19 cellular contexts compared by ENCODE assay signal in genomic region chr14:87233266-87233665, GRCh38.
A peak's percentile ranks its signal among the peaks of the same experiment; 100 is the strongest.
DNase-seq lines count a peak whose midpoint lies in the region; ATAC-seq and TF ChIP-seq lines count a peak whose summit lies in the region.
"Had no signal": no experiment of that assay in that cellular context is flagged by ENCODE, and none has a peak within 500 bp of the region (broad histone marks: within the 10 kb centered on the region; RNA-seq: fewer than 3 reads in every experiment).

No MANE protein-coding gene starts in this region.

- no TSS peak for BruUV-seq in MCF 10A (replicated peaks; lab: Mats Ljungman, UMichigan)

- POLR2A ChIA-PET in MCF 10A (lab: Yijun Ruan, JAX) = interaction anchor here (0.5 kb wide), 1 partner anchor 44 kb away, joined by 3 read pairs; no protein-coding TSS in a partner anchor

- CTCF ChIA-PET in MCF 10A (lab: Yijun Ruan, JAX) = interaction anchor here (1.4 kb wide), 1 partner anchor 183 kb away, joined by 3 read pairs; no protein-coding TSS in a partner anchor

- no peaks in the 10 kb centered on the region for H3K9me3 Mint-ChIP-seq in MCF 10A (ENCODE audit: unreplicated experiment)
- H3K9me3 Mint-ChIP-seq in stimulated activated effector memory CD8-positive, alpha-beta T cell treated with anti-CD3 and anti-CD28 coated beads, Interleukin-12 subunit alpha, Interleukin-12 subunit beta, amount 100 ng/mL, for 72 hours = peaks cover 31% of the 10 kb centered on the region

- in situ Hi-C loops in T47D (cut with HindIII; ENCODE audit: low pct_unique_long_range_greater_than_20kb, low sequenced_read_pairs) = no loop called here

- no peak overlapping the region for H3K4me3 ChIP-seq in epithelial cell of esophagus (ENCODE audit: low read length)
- H3K4me3 ChIP-seq: thoracic aorta had no signal

- intact Hi-C loops in MCF 10A (cut with micrococcal nuclease) = no loop called here

- H3K36me3 Mint-ChIP-seq in MCF 10A (ENCODE audit: insufficient read depth, unreplicated experiment) = no peaks in the 10 kb centered on the region
- H3K36me3 Mint-ChIP-seq in stimulated activated effector memory CD8-positive, alpha-beta T cell treated with anti-CD3 and anti-CD28 coated beads, Interleukin-12 subunit alpha, Interleukin-12 subunit beta, amount 100 ng/mL, for 72 hours = no peaks in the 10 kb centered on the region
- H3K36me3 Mint-ChIP-seq: CD4-positive, CD25-positive, alpha-beta regulatory T cell; naive thymus-derived CD8-positive, alpha-beta T cell had no signal

- no peak for ATAC-seq in HG02678 (IDR thresholded peaks at IDR 0.05; ENCODE audit: unreplicated experiment)
- ATAC-seq in stimulated activated effector memory CD8-positive, alpha-beta T cell treated with anti-CD3 and anti-CD28 coated beads, Interleukin-12 subunit alpha, Interleukin-12 subunit beta, amount 100 ng/mL, for 72 hours = no peak
- ATAC-seq: activated T-cell treated with anti-CD3 and anti-CD28 coated beads, Interleukin-2, amount 50 U/mL, for 4 hours; naive thymus-derived CD8-positive, alpha-beta T cell had no signal

- no peak overlapping the region for H3K4me3 Mint-ChIP-seq in MCF 10A (ENCODE audit: unreplicated experiment)
- H3K4me3 Mint-ChIP-seq in stimulated activated effector memory CD8-positive, alpha-beta T cell treated with anti-CD3 and anti-CD28 coated beads, Interleukin-12 subunit alpha, Interleukin-12 subunit beta, amount 100 ng/mL, for 72 hours = no peak overlapping the region
- H3K4me3 Mint-ChIP-seq: activated T-cell treated with anti-CD3 and anti-CD28 coated beads, Interleukin-2, amount 50 U/mL, for 4 hours; CD4-positive, CD25-positive, alpha-beta regulatory T cell; naive thymus-derived CD8-positive, alpha-beta T cell; stimulated activated naive CD8-positive, alpha-beta T cell treated with anti-CD3 and anti-CD28 coated beads, Interleukin-15, Interleukin-2, amounts not matched to agents 100 ng/mL and 50 ng/mL, for 24 hours had no signal

- TF ChIP-seq CTCF in MCF 10A (IDR thresholded peaks at IDR 0.05; ENCODE audit: unreplicated experiment) (no peak), epithelial cell of esophagus (IDR thresholded peaks at IDR 0.05; ENCODE audit: insufficient read depth, low read depth, low read length, missing control alignments) (no peak)

- H3K4me1 Mint-ChIP-seq in MCF 10A (ENCODE audit: insufficient read depth, unreplicated experiment) = peaks cover 6% of the 10 kb centered on the region
- H3K4me1 Mint-ChIP-seq in stimulated activated effector memory CD8-positive, alpha-beta T cell treated with anti-CD3 and anti-CD28 coated beads, Interleukin-12 subunit alpha, Interleukin-12 subunit beta, amount 100 ng/mL, for 72 hours = no peaks in the 10 kb centered on the region
- H3K4me1 Mint-ChIP-seq: CD4-positive, CD25-positive, alpha-beta regulatory T cell had no signal

- no peaks in the 10 kb centered on the region for H3K27me3 Mint-ChIP-seq in MCF 10A (ENCODE audit: insufficient read depth, unreplicated experiment)
- H3K27me3 Mint-ChIP-seq: CD4-positive, CD25-positive, alpha-beta regulatory T cell; stimulated activated naive CD8-positive, alpha-beta T cell treated with anti-CD3 and anti-CD28 coated beads, Interleukin-15, Interleukin-2, amounts not matched to agents 100 ng/mL and 50 ng/mL, for 24 hours had no signal

- DNase-seq in T47D (ENCODE audit: low read depth in 1 of 2, low spot score in 1 of 2) (peak; percentile 34 to 97), MCF 10A (ENCODE audit: unreplicated experiment) (no peak), NCI-H526 treated with DMSO at 0.1 percent for 48 hours (lab: John Stamatoyannopoulos, UW) (peak; percentile 19), epithelial cell of esophagus (ENCODE audit: low read depth) (peak; percentile 85), renal cortical epithelial cell (ENCODE audit: low read depth) (peak; percentile 69)
- no peak for DNase-seq in stimulated activated effector memory CD8-positive, alpha-beta T cell treated with anti-CD3 and anti-CD28 coated beads, Interleukin-12 subunit alpha, Interleukin-12 subunit beta, amount 100 ng/mL, for 72 hours (ENCODE audit: low spot score in 2 of 2)
- no peak for DNase-seq in activated effector memory CD4-positive, alpha-beta T cell treated with anti-CD3 and anti-CD28 coated beads, Interleukin-2, amount 50 U/mL, for 16 hours
- DNase-seq: activated CD4-positive, alpha-beta T cell treated with anti-CD3 and anti-CD28 coated beads for 1 hour; activated T-cell treated with anti-CD3 and anti-CD28 coated beads, Interleukin-2, amount 50 U/mL, for 4 hours; CD4-positive, CD25-positive, alpha-beta regulatory T cell; cerebellar nuclear complex; naive thymus-derived CD8-positive, alpha-beta T cell; NCI-H1436; NCI-H2107; NCI-H524; occipital lobe had no signal

- no peak overlapping the region for H3K27ac Mint-ChIP-seq in MCF 10A (ENCODE audit: low read depth, unreplicated experiment)
- H3K27ac Mint-ChIP-seq in stimulated activated effector memory CD8-positive, alpha-beta T cell treated with anti-CD3 and anti-CD28 coated beads, Interleukin-12 subunit alpha, Interleukin-12 subunit beta, amount 100 ng/mL, for 72 hours = no peak overlapping the region
- H3K27ac Mint-ChIP-seq: CD4-positive, CD25-positive, alpha-beta regulatory T cell; naive thymus-derived CD8-positive, alpha-beta T cell; stimulated activated naive CD8-positive, alpha-beta T cell treated with anti-CD3 and anti-CD28 coated beads, Interleukin-15, Interleukin-2, amounts not matched to agents 100 ng/mL and 50 ng/mL, for 24 hours had no signal

Comparison
In these comparisons a context has a peak if more than half of its experiments do, and no peak if none do; other contexts are left out.
1. DNase-seq: peak in T47D (2 of 2), NCI-H526 treated with DMSO at 0.1 percent for 48 hours (single experiment), epithelial cell of esophagus (single experiment) and renal cortical epithelial cell (single experiment); none in MCF 10A (single experiment), stimulated activated effector memory CD8-positive, alpha-beta T cell treated with anti-CD3 and anti-CD28 coated beads, Interleukin-12 subunit alpha, Interleukin-12 subunit beta, amount 100 ng/mL, for 72 hours (0 of 2) and activated effector memory CD4-positive, alpha-beta T cell treated with anti-CD3 and anti-CD28 coated beads, Interleukin-2, amount 50 U/mL, for 16 hours (single experiment).